8 cellular contexts compared by ENCODE assay signal in the genomic region with DNA sequence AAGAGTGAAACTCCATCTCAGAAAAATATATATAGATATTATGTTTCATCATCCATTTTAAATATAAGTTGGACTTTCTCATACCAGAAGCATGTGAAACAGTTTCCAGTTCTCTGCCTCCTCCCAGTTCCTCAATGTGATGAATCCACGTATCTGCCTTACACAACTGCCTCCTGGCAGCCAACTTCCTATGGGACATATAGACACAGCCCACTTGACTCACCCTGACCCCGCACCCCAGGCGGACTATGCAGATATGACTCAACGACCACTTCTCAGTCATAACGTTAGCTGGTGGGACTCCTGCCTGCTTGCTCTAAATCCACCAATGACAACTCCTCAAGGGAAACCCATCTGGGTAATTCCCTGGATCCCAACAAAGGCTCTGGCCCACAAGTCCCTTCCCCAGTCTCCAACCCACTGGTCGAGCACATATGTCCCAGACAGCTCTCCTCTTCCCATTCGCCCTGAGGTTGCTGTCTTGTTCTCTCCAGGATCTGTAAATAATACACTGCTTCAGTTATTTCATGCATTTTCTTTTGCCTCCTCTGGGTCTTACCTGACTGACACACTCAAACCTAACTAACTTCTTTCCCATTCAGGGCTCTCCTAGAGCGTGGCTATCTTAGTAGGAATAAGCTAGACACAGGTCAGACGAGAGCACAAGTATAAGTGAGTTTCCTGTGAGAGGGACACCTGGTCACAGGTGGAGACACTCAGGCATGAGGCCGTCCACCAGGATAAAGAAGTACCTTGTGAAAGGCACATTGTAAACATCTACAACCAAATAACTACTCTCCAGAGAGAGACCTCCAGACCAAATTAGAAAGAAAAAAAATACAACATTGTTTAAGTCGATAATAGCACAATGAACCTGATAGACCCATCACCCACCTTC.
DNase-seq lines count a peak whose midpoint lies in the region; ATAC-seq and TF ChIP-seq lines count a peak whose summit lies in the region.

No MANE protein-coding gene starts in this region.

- H3K4me3 Mint-ChIP-seq in chondrocyte (ENCODE audit: unreplicated experiment) = no peak overlapping the region

- no peak for DNase-seq in activated CD4-positive, CD25-positive, alpha-beta regulatory T cell (lab: John Stamatoyannopoulos, UW)
- DNase-seq in MV-4-11 (lab: John Stamatoyannopoulos, UW) = peak; percentile 99
- DNase-seq in chondrocyte (ENCODE audit: low spot score) = no peak
- peak; percentile 41 to 61 (median 51) for DNase-seq in stimulated activated CD4-positive, alpha-beta T cell treated with anti-CD3 and anti-CD28 coated beads, TNF-alpha, amount 100 ng/mL, for 48 hours (ENCODE audit: low read depth in 3 of 3)
- DNase-seq in cerebellar cortex (ENCODE audit: low spot score) = no peak
- no peak for DNase-seq in DMS153 (lab: John Stamatoyannopoulos, UW)

- H3K27ac Mint-ChIP-seq in chondrocyte (ENCODE audit: unreplicated experiment) = peak overlapping the region; percentile 74

- peaks cover 23% of the 10 kb centered on the region for H3K4me1 Mint-ChIP-seq in chondrocyte (ENCODE audit: low read depth)

- TF ChIP-seq CTCF in chondrocyte (IDR thresholded peaks at IDR 0.05) = no peak

- peaks cover 5% of the 10 kb centered on the region for H3K27me3 Mint-ChIP-seq in chondrocyte (ENCODE audit: low read depth)

- no peaks in the 10 kb centered on the region for H3K9me3 Mint-ChIP-seq in chondrocyte (ENCODE audit: low read depth)

- no peaks in the 10 kb centered on the region for H3K36me3 Mint-ChIP-seq in chondrocyte (ENCODE audit: low read depth)

- peak; percentile 54 to 65 for ATAC-seq in activated CD4-positive, CD25-positive, alpha-beta regulatory T cell treated with anti-CD3 and anti-CD28 coated beads, Interleukin-2, amount 50 U/mL, for 24 hours
- ATAC-seq in HG03025 (IDR thresholded peaks at IDR 0.05; ENCODE audit: low FRiP score, unreplicated experiment) = no peak

Comparison
In these comparisons a context has a peak if more than half of its experiments do, and no peak if none do; other contexts are left out.
1. DNase-seq: peak in MV-4-11 (single experiment) and stimulated activated CD4-positive, alpha-beta T cell treated with anti-CD3 and anti-CD28 coated beads, TNF-alpha, amount 100 ng/mL, for 48 hours (3 of 3); none in activated CD4-positive, CD25-positive, alpha-beta regulatory T cell (0 of 4), chondrocyte (single experiment), cerebellar cortex (single experiment) and DMS153 (single experiment).